ENCODE assay signal across 9 cellular contexts in genomic region chr4:107896158-107896645, GRCh38. TPM values are rescaled to one million over a fixed set of nuclear protein-coding genes. Genes with fewer than 3 reads are reported as not detected.
DNase-seq lines count a peak whose midpoint lies in the region; ATAC-seq, FAIRE-seq and TF ChIP-seq lines count a peak whose summit lies in the region.
"Had no signal": no experiment of that assay in that cellular context is flagged by ENCODE, and none has a peak within 500 bp of the region (broad histone marks: within the 10 kb centered on the region; RNA-seq: fewer than 3 reads in every experiment).

No MANE protein-coding gene starts in this region.

- no peak overlapping the region for H3K4me3 ChIP-seq in HepG2 (replicated peaks in 1 of 3; ENCODE audit: insufficient read depth in 1 of 3, low read depth in 2 of 3, low read length in 3 of 3)

- no peak for TF ChIP-seq CTCF in HepG2 (CRISPR knock-in tag; IDR thresholded peaks at IDR 0.05)

- no peak overlapping the region for H3K9ac ChIP-seq in HepG2 (ENCODE audit: insufficient read depth, low read depth, low read length)

- no peak overlapping the region for H3K27ac ChIP-seq in HepG2 (ENCODE audit: extremely low read length, insufficient read depth, low read length)

- no peaks in the 10 kb centered on the region for H4K20me1 ChIP-seq in HepG2 (ENCODE audit: insufficient read depth, low read length)

- TF ChIP-seq RAD21 in HepG2 (CRISPR knock-in tag; IDR thresholded peaks at IDR 0.05): no peak

- no peaks in the 10 kb centered on the region for H3K27me3 ChIP-seq in HepG2 (ENCODE audit: control insufficient read depth in 1 of 2, insufficient read depth in 2 of 2, low read length in 2 of 2)

- ATAC-seq in HG02610 (IDR thresholded peaks at IDR 0.05; ENCODE audit: unreplicated experiment) (peak; percentile 62), HepG2 (peak; percentile 40; the same call in 1 of the 3 replicates), HG02970 (IDR thresholded peaks at IDR 0.05; ENCODE audit: low FRiP score, unreplicated experiment) (no peak)

- H2AFZ ChIP-seq in HepG2 (ENCODE audit: low read length): no peak overlapping the region

- TF ChIP-seq EP300 in HepG2 (IDR thresholded peaks at IDR 0.05; ENCODE audit: low read depth in 2 of 2, low read length in 2 of 2) (no peak), HepG2 (CRISPR knock-in tag; IDR thresholded peaks at IDR 0.05; ENCODE audit: borderline replicate concordance) (no peak)

- no peaks in the 10 kb centered on the region for H3K9me3 ChIP-seq in HepG2 (ENCODE audit: low read length)

- POLR2A ChIA-PET in HepG2 (lab: Yijun Ruan, JAX): no interaction called here

- TF ChIP-seq POLR2A in HepG2 (IDR thresholded peaks at IDR 0.05; ENCODE audit: insufficient read depth in 1 of 2, low read depth in 2 of 2, low read length in 2 of 2): no peak

- FAIRE-seq in HepG2 (lab: Jason Lieb, UNC): no peak

- in situ Hi-C loops in HepG2 (cut with HindIII; ENCODE audit: extremely low pct_ligation_motif_present, low pct_unique_long_range_greater_than_20kb): no loop called here

- intact Hi-C loops in HepG2 (cut with micrococcal nuclease; ENCODE audit: unreplicated experiment): no loop called here

- no peaks in the 10 kb centered on the region for H3K79me2 ChIP-seq in HepG2 (ENCODE audit: insufficient read depth, low read length)

- H3K4me1 ChIP-seq in HepG2 (ENCODE audit: insufficient read depth, low read length): peaks cover 10% of the 10 kb centered on the region

- WGBS in HepG2 (ENCODE audit: low lambda C conversion rate): 33% methylated on average over 2 of the region's 2 CpGs

- H3K4me2 ChIP-seq in HepG2 (ENCODE audit: low read depth, low read length): no peak overlapping the region

- DNase-seq in AG08396 (ENCODE audit: low spot score): peak; percentile 65
- peak; percentile 71 for DNase-seq in amniotic stem cell (lab: John Stamatoyannopoulos, UW)
- DNase-seq in HepG2 (ENCODE audit: low spot score): peak; percentile 36
- DNase-seq in NCI-H748 treated with DMSO at 0.1 percent for 48 hours (lab: John Stamatoyannopoulos, UW): no peak
- no peak for DNase-seq in germinal center (ENCODE audit: low spot score)
- no peak for DNase-seq in activated CD4-positive, alpha-beta T cell treated with anti-CD3 and anti-CD28 coated beads, Interleukin-2, amount 50 U/mL, for 48 hours
- DNase-seq: NCI-H187 treated with DMSO at 0.1 percent for 48 hours had no signal

- no TSS peak for BruUV-seq in HepG2 (replicated peaks; lab: Mats Ljungman, UMichigan)

- no peaks in the 10 kb centered on the region for H3K36me3 ChIP-seq in HepG2 (replicated peaks in 1 of 2; ENCODE audit: control insufficient read depth in 1 of 2, insufficient read depth in 2 of 2, low read length in 2 of 2)

- CTCF ChIA-PET in HepG2 (lab: Yijun Ruan, JAX; ENCODE audit: low intra/inter-chr PET ratio, low total read pairs): no interaction called here

TF ChIP-seq in HepG2, 621 proteins besides CTCF, POLR2A, EP300 and RAD21:
- no peak for TF ChIP-seq ZNF761 (CRISPR knock-in tag; conservative IDR thresholded peaks at IDR 0.05)
- TF ChIP-seq FOSL2 (CRISPR knock-in tag; IDR thresholded peaks at IDR 0.05): 0 out of 2 replicates have a peak, but pooled peaks have one; percentile 16

RNA-seq across cellular contexts. Expression of gene CYP2U1, which starts 35.1 kb away (rescaled TPM):
- total RNA-seq in HepG2 (2016; rRNA removed; fragmentation: Illumina TruSeq; extraction: Trizol): 1.9 and 3.4 TPM in 2 replicates
- total RNA-seq in HepG2 (2016; cell fraction: cytosol; rRNA removed; fragmentation: Illumina TruSeq; extraction: Trizol; ENCODE audit: low read depth): 0.71 and 0.88 TPM in 2 replicates
- 2.0 and 3.6 TPM in 2 replicates for total RNA-seq in HepG2 (2016; cell fraction: insoluble cytoplasmic fraction; rRNA removed; fragmentation: Illumina TruSeq; extraction: Trizol)
- total RNA-seq in HepG2 (2016; cell fraction: membrane; rRNA removed; fragmentation: Illumina TruSeq; extraction: Trizol): 1.5 TPM in 2 replicates
- 4.4 and 5.1 TPM in 2 replicates for total RNA-seq in HepG2 (2016; cell fraction: nucleus; rRNA removed; fragmentation: Illumina TruSeq; extraction: Trizol)
- 1.3 and 1.4 TPM in 2 replicates for polyA plus RNA-seq in HepG2 (2011; rRNA removed)
- polyA plus RNA-seq in HepG2 (2011; cell fraction: cytosol; rRNA removed): 0.90 and 1.1 TPM in 2 replicates
- polyA plus RNA-seq in HepG2 (2011; cell fraction: nucleus; rRNA removed): 0.74 and 0.88 TPM in 2 replicates
- 1.3 TPM in 2 replicates for polyA plus RNA-seq in HepG2 (2012)
- polyA plus RNA-seq in HepG2 (2016; cell fraction: cytosol; fragmentation: Illumina TruSeq; extraction: Trizol; ENCODE audit: low read depth): 0.42 and 0.43 TPM in 2 replicates
- polyA plus RNA-seq in HepG2 (2016; cell fraction: insoluble cytoplasmic fraction; fragmentation: Illumina TruSeq; extraction: Trizol; ENCODE audit: low read depth): 1.8 TPM in 2 replicates
- 0.87 and 0.95 TPM in 2 replicates for polyA plus RNA-seq in HepG2 (2016; cell fraction: membrane; fragmentation: Illumina TruSeq; extraction: Trizol; ENCODE audit: low read depth)
- 4.0 and 4.4 TPM in 2 replicates for polyA plus RNA-seq in HepG2 (2016; cell fraction: nucleus; fragmentation: Illumina TruSeq; extraction: Trizol; ENCODE audit: insufficient read depth, low read depth)
- polyA minus RNA-seq in HepG2 (2011; rRNA and poly(A)+ RNA removed; ENCODE audit: low replicate concordance): 0.44 and 2.4 TPM in 2 replicates
- 1.8 and 2.6 TPM in 2 replicates for polyA minus RNA-seq in HepG2 (2011; cell fraction: cytosol; rRNA and poly(A)+ RNA removed)
- 3.3 and 5.0 TPM in 2 replicates for polyA minus RNA-seq in HepG2 (2011; cell fraction: nucleus; rRNA and poly(A)+ RNA removed)

Comparison
In these comparisons a context has a peak if more than half of its experiments do, and no peak if none do; other contexts are left out.
1. DNase-seq: peak in AG08396 (single experiment), amniotic stem cell (single experiment) and HepG2 (single experiment); none in NCI-H748 treated with DMSO at 0.1 percent for 48 hours (single experiment), germinal center (single experiment) and activated CD4-positive, alpha-beta T cell treated with anti-CD3 and anti-CD28 coated beads, Interleukin-2, amount 50 U/mL, for 48 hours (0 of 2).